8 cellular contexts compared by ENCODE assay signal in genomic region chr1:110209715-110210603, GRCh38. TPM values are rescaled to one million over a fixed set of nuclear protein-coding genes. Genes with fewer than 3 reads are reported as not detected.
DNase-seq lines count a peak whose midpoint lies in the region; TF ChIP-seq lines count a peak whose summit lies in the region.

Gene KCNC4, plus strand, starts transcription at chr1:110210314. Its CDS starts 1,186 bp downstream, at chr1:110211500.

- no peaks in the 10 kb centered on the region for H3K9me3 Mint-ChIP-seq in activated naive CD4-positive, alpha-beta T cell treated with anti-CD3 and anti-CD28 coated beads for 36 hours

- peak within 1 kb of the TSS; percentile 85 for H3K27ac Mint-ChIP-seq in activated naive CD4-positive, alpha-beta T cell treated with anti-CD3 and anti-CD28 coated beads for 36 hours

- H3K4me3 ChIP-seq in LNCaP clone FGC (ENCODE audit: low read depth, low read length): peak within 1 kb of the TSS; percentile 12; the same call in 1 of the 2 replicates

- no peaks in the 10 kb centered on the region for H3K27me3 Mint-ChIP-seq in activated naive CD4-positive, alpha-beta T cell treated with anti-CD3 and anti-CD28 coated beads for 36 hours (ENCODE audit: low read depth)

- DNase-seq in EH (ENCODE audit: low read depth): peak; percentile 85
- DNase-seq in H4 (ENCODE audit: low spot score): peak; percentile 63
- no peak for DNase-seq in LNCaP clone FGC (ENCODE audit: low read depth)
- peak; percentile 71 for DNase-seq in SK-N-DZ (ENCODE audit: low spot score)
- peak; percentile 92 for DNase-seq in activated naive CD4-positive, alpha-beta T cell treated with anti-CD3 and anti-CD28 coated beads for 36 hours
- DNase-seq in germinal center (ENCODE audit: low spot score): peak; percentile 94
- DNase-seq in nucleus accumbens (lab: John Stamatoyannopoulos, UW): peak in 50 of 56 donors; percentile 12 to 85 (median 52)
- DNase-seq in substantia nigra (lab: John Stamatoyannopoulos, UW): peak in 43 of 49 donors; percentile 26 to 94 (median 51)

- peak within 1 kb of the TSS; percentile 79 for H3K27ac ChIP-seq in substantia nigra (ENCODE audit: low read depth, low read length, poor library complexity, severe bottlenecking)

- H3K4me1 Mint-ChIP-seq in activated naive CD4-positive, alpha-beta T cell treated with anti-CD3 and anti-CD28 coated beads for 36 hours (ENCODE audit: low read depth): peaks cover 49% of the 10 kb centered on the region

- H3K4me3 Mint-ChIP-seq in activated naive CD4-positive, alpha-beta T cell treated with anti-CD3 and anti-CD28 coated beads for 36 hours: peak within 1 kb of the TSS; percentile 86

- intact Hi-C loops in activated naive CD4-positive, alpha-beta T cell treated with anti-CD3 and anti-CD28 coated beads for 36 hours (cut with micrococcal nuclease): loop anchor here (1.0 to 2.0 kb wide), 3 partner anchors 26 to 197 kb away; partner anchors contain the start of gene LAMTOR5

- CTCF ChIA-PET in activated naive CD4-positive, alpha-beta T cell treated with anti-CD3 and anti-CD28 coated beads for 36 hours (lab: Charles Lee): interaction anchor here (0.8 to 15.3 kb wide), 12 partner anchors 10 to 287 kb away, joined by 3 to 644 read pairs (median 22); partner anchors contain the start of genes LAMTOR5 and RBM15

- no peak for TF ChIP-seq CTCF in LNCaP clone FGC (IDR thresholded peaks at IDR 0.05; ENCODE audit: control insufficient read depth, extremely low read depth, insufficient read depth)

- H3K36me3 Mint-ChIP-seq in activated naive CD4-positive, alpha-beta T cell treated with anti-CD3 and anti-CD28 coated beads for 36 hours (ENCODE audit: low read depth): peaks cover 4% of the 10 kb centered on the region

RNA-seq across cellular contexts. Expression of gene KCNC4, which starts in this region (rescaled TPM):
- total RNA-seq in H4 (2014; rRNA removed; shearing (Covaris generic)): 0.12 and 0.72 TPM in 2 replicates
- 3.1 and 3.8 TPM in 2 replicates for polyA plus RNA-seq in SK-N-DZ (2014; cell fraction: cytosol; rRNA removed)
- 3.8 and 8.3 TPM in 2 replicates for polyA plus RNA-seq in SK-N-DZ (2014; cell fraction: nucleus; rRNA removed)
- 1 to 10 TPM; 9.7 TPM for total RNA-seq in activated naive CD4-positive, alpha-beta T cell treated with anti-CD3 and anti-CD28 coated beads for 36 hours

Comparison
In these comparisons a context has a peak if more than half of its experiments do, and no peak if none do; other contexts are left out.
1. Peak in DNase-seq in H4; RNA of the gene not detected or under 1 TPM.